Comparison of ENCODE assay signal across 8 cellular contexts in the genomic region with DNA sequence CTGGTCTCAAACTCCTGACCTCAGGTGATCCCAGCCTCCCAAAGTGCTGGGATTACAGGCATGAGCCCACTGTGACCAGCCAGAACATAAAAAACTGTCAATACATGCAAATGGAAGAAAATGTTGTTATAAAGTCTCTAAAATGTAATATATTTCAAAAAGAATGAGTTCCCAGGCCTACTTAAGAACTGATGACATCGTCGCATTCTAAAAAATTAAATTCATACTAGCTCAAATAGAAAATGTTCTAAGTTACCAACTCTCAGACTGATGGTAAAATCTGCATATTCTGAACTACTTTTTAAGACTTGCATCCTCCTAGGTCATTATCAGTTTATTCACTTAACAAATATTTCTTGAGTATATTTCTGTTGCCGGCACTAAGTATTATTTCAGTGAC.
"Had no signal": no experiment of that assay in that cellular context is flagged by ENCODE, and none has a peak within 500 bp of the region (broad histone marks: within the 10 kb centered on the region; RNA-seq: fewer than 3 reads in every experiment).

No MANE protein-coding gene starts in this region.

- H3K36me3 ChIP-seq: HAP-1 had no signal

- H3K4me3 Mint-ChIP-seq: IgD-negative memory B cell had no signal

- H3K27ac ChIP-seq: GM23248, HL-60 had no signal

- H3K4me1 ChIP-seq: HAP-1 had no signal

- H3K9ac ChIP-seq: GM23248 had no signal

- H2AFZ ChIP-seq: GM23248 had no signal

- H3K27ac Mint-ChIP-seq: IgD-negative memory B cell had no signal

- H3K4me3 ChIP-seq: GM23248, HAP-1 had no signal

- H3K9me3 Mint-ChIP-seq: IgD-negative memory B cell had no signal

- H3K4me1 Mint-ChIP-seq: IgD-negative memory B cell had no signal

- H3K9me3 ChIP-seq: HAP-1 had no signal

- H3K36me3 Mint-ChIP-seq: IgD-negative memory B cell had no signal

- DNase-seq: GM23248, GOT3, H7, KBM-7 had no signal

- ATAC-seq: HCT116 had no signal
